ENCODE assay signal across 8 cellular contexts in genomic region chr17:65123757-65124675, GRCh38. TPM values are rescaled to one million over a fixed set of nuclear protein-coding genes. Genes with fewer than 3 reads are reported as not detected.
DNase-seq lines count a peak whose midpoint lies in the region; ATAC-seq, FAIRE-seq and TF ChIP-seq lines count a peak whose summit lies in the region.

No MANE protein-coding gene starts in this region.

- no peak for TF ChIP-seq POLR2A in GM12891 (IDR thresholded peaks at IDR 0.05; ENCODE audit: low read depth, low read length)
- TF ChIP-seq POLR2A in gastrocnemius medialis (IDR thresholded peaks at IDR 0.05): no peak

- peak; percentile 50 for FAIRE-seq in GM12891 (lab: Jason Lieb, UNC)

- peak; percentile 41; the same call in 1 of the 3 replicates for ATAC-seq in RWPE2 (ENCODE audit: low read depth)
- ATAC-seq in gastrocnemius medialis: no peak

- H3K27ac ChIP-seq in RWPE2 (ENCODE audit: poor library complexity, severe bottlenecking): peak overlapping the region; percentile 62
- peak overlapping the region; percentile 81 to 87 (median 85) for H3K27ac ChIP-seq in gastrocnemius medialis

- peaks cover 19% of the 10 kb centered on the region for H3K4me1 ChIP-seq in RWPE2 (ENCODE audit: insufficient read depth, poor library complexity, severe bottlenecking)
- H3K4me1 ChIP-seq in gastrocnemius medialis: peaks cover 0 to 4% of the 10 kb centered on the region in 2 donors

- intact Hi-C loops in gastrocnemius medialis (cut with DNase I; ENCODE audit: low total_unique reads): loop anchor here (2.0 kb wide), 2 partner anchors 13 to 23 kb away; partner anchors contain the start of gene RGS9

- H3K4me3 ChIP-seq in RWPE2 (ENCODE audit: severe bottlenecking) (peak overlapping the region; percentile 42), fibroblast of pulmonary artery (replicated peaks; ENCODE audit: low read depth, low read length) (no peak overlapping the region), gastrocnemius medialis (peak overlapping the region; percentile 77 to 83 (median 79))

- DNase-seq in GM12891 (ENCODE audit: insufficient read length, low spot score): no peak
- DNase-seq in RWPE2 (ENCODE audit: low spot score): no peak
- DNase-seq in fibroblast of pulmonary artery (ENCODE audit: low read depth): peak; percentile 56
- no peak for DNase-seq in gastrocnemius medialis
- DNase-seq in T1000 (lab: John Stamatoyannopoulos, UW): no peak
- DNase-seq in NCI-H526 treated with DMSO at 0.1 percent for 48 hours (lab: John Stamatoyannopoulos, UW): no peak
- DNase-seq in GM10266 (ENCODE audit: extremely low spot score): no peak
- DNase-seq in cerebellar cortex (ENCODE audit: low spot score): no peak

- in situ Hi-C loops in gastrocnemius medialis (cut with MboI; ENCODE audit: low sequenced_read_pairs in 4 of 4): no loop called here

- H3K27me3 ChIP-seq in RWPE2 (ENCODE audit: insufficient read depth, poor library complexity, severe bottlenecking) (no peaks in the 10 kb centered on the region), gastrocnemius medialis (peaks cover 0 to 3% (median 0%) of the 10 kb centered on the region in 3 donors)

- H3K9me3 ChIP-seq in RWPE2 (ENCODE audit: severe bottlenecking) (no peaks in the 10 kb centered on the region), gastrocnemius medialis (no peaks in the 10 kb centered on the region)

- H3K36me3 ChIP-seq in RWPE2 (ENCODE audit: low read depth) (no peaks in the 10 kb centered on the region), gastrocnemius medialis (no peaks in the 10 kb centered on the region)

- TF ChIP-seq CTCF in RWPE2 (IDR thresholded peaks at IDR 0.05; ENCODE audit: poor library complexity, severe bottlenecking) (no peak), fibroblast of pulmonary artery (IDR thresholded peaks at IDR 0.05; ENCODE audit: low read length, missing control alignments) (no peak), gastrocnemius medialis (IDR thresholded peaks at IDR 0.05 in 4 of 5, conservative IDR thresholded peaks at IDR 0.05 in 1 of 5) (no peak), GM10266 (IDR thresholded peaks at IDR 0.05; ENCODE audit: control insufficient read depth, insufficient read depth, low read depth, missing control alignments) (no peak)

TF ChIP-seq in GM12891, 5 proteins besides CTCF, POLR2A, EP300 and RAD21:
- TF ChIP-seq SPI1 (IDR thresholded peaks at IDR 0.05; ENCODE audit: low read depth, low read length) (no peak), POLR2AphosphoS5 (IDR thresholded peaks at IDR 0.05; ENCODE audit: low read depth, low read length) (no peak), TAF1 (IDR thresholded peaks at IDR 0.05; ENCODE audit: low read depth, low read length) (no peak), POU2F2 (IDR thresholded peaks at IDR 0.05; ENCODE audit: low read depth, low read length) (no peak), PAX5 (IDR thresholded peaks at IDR 0.05; ENCODE audit: insufficient read depth, low read length, severe bottlenecking) (no peak)

RNA-seq across cellular contexts. Expression of gene RGS9, which starts 13.2 kb away (rescaled TPM):
- polyA plus RNA-seq in GM12891 (2012; ENCODE audit: low read depth, missing spikeins): 4.9 TPM
- 1 to 10 TPM; 1.2 to 4.4 (median 2.8) TPM for total RNA-seq in gastrocnemius medialis
